11 cellular contexts compared by ENCODE assay signal in genomic region chr16:85424260-85425060, GRCh38.
DNase-seq lines count a peak whose midpoint lies in the region; ATAC-seq and TF ChIP-seq lines count a peak whose summit lies in the region.
"Had no signal": no experiment of that assay in that cellular context is flagged by ENCODE, and none has a peak within 500 bp of the region (broad histone marks: within the 10 kb centered on the region; RNA-seq: fewer than 3 reads in every experiment).

No MANE protein-coding gene starts in this region.

- intact Hi-C loops in Caco-2 (cut with micrococcal nuclease; ENCODE audit: unreplicated experiment) (no loop called here), mucosa of descending colon (cut with DNase I, micrococcal nuclease) (loop anchor here in 1 of 2 donors (5.0 kb wide), 1 partner anchor 183 kb away; no protein-coding TSS in a partner anchor)

- DNase-seq in NCI-H2171 treated with DMSO at 0.1 percent for 48 hours (lab: John Stamatoyannopoulos, UW) (peak; percentile 68), NCI-H2171 (lab: John Stamatoyannopoulos, UW) (no peak), Caco-2 (peak; percentile 2 to 30), cerebellum (ENCODE audit: low spot score) (peak; percentile 73), mucosa of descending colon (peak; percentile 14 to 46 (median 35)), NCI-H2029 (lab: John Stamatoyannopoulos, UW) (no peak), GM19240 (ENCODE audit: insufficient read length, low spot score) (no peak)
- DNase-seq: adrenal gland, NCI-H1436 treated with DMSO at 0.1 percent for 48 hours had no signal

- H3K27ac Mint-ChIP-seq in Caco-2 (ENCODE audit: unreplicated experiment): peak overlapping the region; percentile 83

- H3K27me3 Mint-ChIP-seq in Caco-2 (ENCODE audit: insufficient read depth, unreplicated experiment): no peaks in the 10 kb centered on the region

- H3K4me1 Mint-ChIP-seq in Caco-2 (ENCODE audit: low read depth, unreplicated experiment): peaks cover 11% of the 10 kb centered on the region

- BruUV-seq in Caco-2 (replicated peaks; lab: Mats Ljungman, UMichigan): no TSS peak

- no peak overlapping the region for H3K4me3 Mint-ChIP-seq in Caco-2 (ENCODE audit: unreplicated experiment)

- no peaks in the 10 kb centered on the region for H3K9me3 Mint-ChIP-seq in Caco-2 (ENCODE audit: unreplicated experiment)

- CTCF ChIA-PET in Caco-2 (lab: Charles Lee): interaction anchor here (1.0 to 1.2 kb wide), 2 partner anchors 8 to 12 kb away, joined by 3 to 5 read pairs; no protein-coding TSS in a partner anchor

- no peaks in the 10 kb centered on the region for H3K27me3 ChIP-seq in Caco-2 (replicated peaks; ENCODE audit: control insufficient read depth, insufficient read depth, low read length)
- H3K27me3 ChIP-seq: adrenal gland had no signal

- no peaks in the 10 kb centered on the region for H3K9me3 ChIP-seq in Caco-2
- no peaks in the 10 kb centered on the region for H3K9me3 ChIP-seq in mucosa of descending colon
- H3K9me3 ChIP-seq: adrenal gland, prostate gland had no signal

- no peaks in the 10 kb centered on the region; the same call in 1 of the 2 replicates for H3K36me3 ChIP-seq in Caco-2 (ENCODE audit: control insufficient read depth, insufficient read depth, low read length)
- no peaks in the 10 kb centered on the region for H3K36me3 ChIP-seq in mucosa of descending colon (ENCODE audit: low read depth)
- H3K36me3 ChIP-seq: adrenal gland, prostate gland had no signal

- POLR2A ChIA-PET in Caco-2 (lab: Charles Lee): no interaction called here

- TF ChIP-seq CTCF in Caco-2 (IDR thresholded peaks at IDR 0.05; ENCODE audit: insufficient read depth in 1 of 2, low read depth in 1 of 2, low read length in 1 of 2, severe bottlenecking in 1 of 2, unreplicated experiment in 1 of 2): no peak
- no peak for TF ChIP-seq CTCF in mucosa of descending colon (IDR thresholded peaks at IDR 0.05)

- ATAC-seq in mucosa of descending colon (no peak), GM21423 (IDR thresholded peaks at IDR 0.05; ENCODE audit: unreplicated experiment) (no peak)

- H3K4me1 ChIP-seq in Caco-2 (peaks cover 34% of the 10 kb centered on the region), mucosa of descending colon (ENCODE audit: low read depth) (peaks cover 19% of the 10 kb centered on the region)
- H3K4me1 ChIP-seq: adrenal gland, prostate gland had no signal

- H3K4me3 ChIP-seq in Caco-2 (ENCODE audit: low read depth, low read length) (no peak overlapping the region), mucosa of descending colon (no peak overlapping the region)
- H3K4me3 ChIP-seq: adrenal gland, prostate gland had no signal

- H3K36me3 Mint-ChIP-seq in Caco-2 (ENCODE audit: insufficient read depth, unreplicated experiment): peaks cover 5% of the 10 kb centered on the region

Comparison
In these comparisons a context has a peak if more than half of its experiments do, and no peak if none do; other contexts are left out.
1. DNase-seq: peak in NCI-H2171 treated with DMSO at 0.1 percent for 48 hours (single experiment), Caco-2 (2 of 2), cerebellum (single experiment) and mucosa of descending colon (3 of 3); none in NCI-H2171 (single experiment), NCI-H2029 (single experiment) and GM19240 (single experiment).